9 cellular contexts compared by ENCODE assay signal in the genomic region with DNA sequence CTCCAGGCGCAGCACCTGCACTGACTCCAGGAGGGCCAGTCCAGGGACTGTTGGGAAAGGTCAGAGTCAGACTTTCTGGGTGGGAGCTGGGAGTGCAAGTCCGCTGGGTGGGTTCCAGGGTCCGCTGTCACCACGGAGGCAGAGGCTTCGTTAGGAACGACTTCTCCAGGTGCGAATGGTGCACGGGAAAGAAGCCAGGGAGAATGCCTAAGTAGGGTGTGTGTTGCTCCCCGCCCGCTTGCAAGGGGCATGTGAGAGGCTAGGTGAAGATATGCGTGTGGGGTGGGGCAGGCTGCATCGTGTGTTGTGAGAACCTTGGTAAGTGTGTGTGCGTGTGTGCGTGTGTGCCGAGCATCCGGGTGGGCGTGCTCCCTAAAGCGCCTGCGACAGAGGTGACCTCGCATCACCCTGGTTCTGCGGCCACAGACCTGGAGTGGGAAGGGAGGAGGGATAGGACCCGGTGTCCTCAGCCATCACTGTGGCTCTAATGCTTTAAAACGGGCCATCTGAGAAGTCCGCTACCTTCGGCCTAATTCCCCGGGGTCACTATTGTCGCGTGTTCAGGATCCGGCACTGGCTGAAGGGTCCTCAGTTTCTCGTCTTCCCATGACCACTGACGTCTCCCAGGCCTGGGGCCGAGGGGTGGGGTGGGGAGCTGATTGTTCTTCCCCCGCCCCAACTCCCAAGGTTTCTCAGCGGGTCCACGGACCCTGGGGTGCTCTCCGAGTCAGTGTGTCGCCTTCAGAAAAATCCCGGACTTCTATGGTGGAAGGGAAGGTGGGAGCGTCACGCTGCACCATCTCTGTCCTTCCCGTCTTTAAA. TPM values are rescaled to one million over a fixed set of nuclear protein-coding genes. Genes with fewer than 3 reads are reported as not detected.
DNase-seq lines count a peak whose midpoint lies in the region; ATAC-seq and TF ChIP-seq lines count a peak whose summit lies in the region.
"Had no signal": no experiment of that assay in that cellular context is flagged by ENCODE, and none has a peak within 500 bp of the region (broad histone marks: within the 10 kb centered on the region; RNA-seq: fewer than 3 reads in every experiment).

No MANE protein-coding gene starts in this region.

- no peak for TF ChIP-seq CTCF in Loucy (conservative IDR thresholded peaks at IDR 0.05; ENCODE audit: low read length)
- TF ChIP-seq CTCF in mammary epithelial cell (conservative IDR thresholded peaks at IDR 0.05 in 1 of 2, IDR thresholded peaks at IDR 0.05 in 1 of 2; ENCODE audit: extremely low read depth in 1 of 2, insufficient read depth in 1 of 2, low read depth in 1 of 2, low read length in 2 of 2), result no peak
- no peak for TF ChIP-seq CTCF in neural progenitor cell (IDR thresholded peaks at IDR 0.05)
- TF ChIP-seq CTCF in sigmoid colon (IDR thresholded peaks at IDR 0.05), result no peak

- ATAC-seq in HG03196 (IDR thresholded peaks at IDR 0.05; ENCODE audit: unreplicated experiment), result no peak

- peak overlapping the region; percentile 80 for H3K4me3 Mint-ChIP-seq in neural progenitor cell

- H3K4me3 ChIP-seq in Loucy (ENCODE audit: low read length, poor library complexity, severe bottlenecking), result no peak overlapping the region
- no peak overlapping the region for H3K4me3 ChIP-seq in mammary epithelial cell (replicated peaks in 1 of 3; ENCODE audit: insufficient read depth in 1 of 3, low read depth in 2 of 3, low read length in 3 of 3)
- peak overlapping the region; percentile 34 for H3K4me3 ChIP-seq in neural progenitor cell
- H3K4me3 ChIP-seq in sigmoid colon, result peak overlapping the region in 1 of 4 donors; percentile 31

- H3K27ac ChIP-seq in mammary epithelial cell (ENCODE audit: insufficient read depth, low read depth, low read length) (no peak overlapping the region), neural progenitor cell (no peak overlapping the region), sigmoid colon (no peak overlapping the region)
- H3K27ac ChIP-seq: cardiac muscle cell had no signal

- H3K79me2 ChIP-seq in Loucy (ENCODE audit: insufficient read depth, low read length), result no peaks in the 10 kb centered on the region
- H3K79me2 ChIP-seq in mammary epithelial cell (ENCODE audit: insufficient read depth, low read length), result no peaks in the 10 kb centered on the region
- no peaks in the 10 kb centered on the region for H3K79me2 ChIP-seq in neural progenitor cell (ENCODE audit: low read depth)

- no peaks in the 10 kb centered on the region for H3K36me3 Mint-ChIP-seq in neural progenitor cell

- H3K4me1 Mint-ChIP-seq in neural progenitor cell, result peaks cover 36% of the 10 kb centered on the region

- H3K27me3 ChIP-seq in Loucy (ENCODE audit: insufficient read depth, low read length, poor library complexity, severe bottlenecking) (peaks cover 10% of the 10 kb centered on the region), mammary epithelial cell (ENCODE audit: insufficient read depth, low read length) (peaks cover 54% of the 10 kb centered on the region), neural progenitor cell (peaks cover 100% of the 10 kb centered on the region), sigmoid colon (peaks cover 65 to 98% (median 91%) of the 10 kb centered on the region in 3 donors)

- dilution Hi-C loops in mammary epithelial cell (cut with HindIII; ENCODE audit: low sequenced_read_pairs), result no loop called here

- no peaks in the 10 kb centered on the region for H3K36me3 ChIP-seq in ES-I3 (ENCODE audit: insufficient read depth, low read length)
- no peaks in the 10 kb centered on the region for H3K36me3 ChIP-seq in Loucy (ENCODE audit: insufficient read depth, low read length)
- no peaks in the 10 kb centered on the region for H3K36me3 ChIP-seq in mammary epithelial cell (ENCODE audit: insufficient read depth, low read length)
- no peaks in the 10 kb centered on the region for H3K36me3 ChIP-seq in neural progenitor cell
- H3K36me3 ChIP-seq in sigmoid colon, result no peaks in the 10 kb centered on the region
- H3K36me3 ChIP-seq: cardiac muscle cell had no signal

- no peak for TF ChIP-seq POLR2A in sigmoid colon (IDR thresholded peaks at IDR 0.05)

- peaks cover 84% of the 10 kb centered on the region for H3K27me3 Mint-ChIP-seq in neural progenitor cell (ENCODE audit: insufficient read depth, low read depth)

- H3K9ac ChIP-seq in ES-I3 (ENCODE audit: low read depth, low read length), result peak overlapping the region; percentile 17; the same call in 1 of the 2 replicates
- no peak overlapping the region for H3K9ac ChIP-seq in Loucy (ENCODE audit: low read depth, low read length, poor library complexity, severe bottlenecking)
- H3K9ac ChIP-seq in mammary epithelial cell (ENCODE audit: insufficient read depth, low read length), result no peak overlapping the region
- no peak overlapping the region for H3K9ac ChIP-seq in neural progenitor cell

- DNase-seq in mammary epithelial cell, result no peak
- DNase-seq in neural progenitor cell (ENCODE audit: low spot score), result no peak
- no peak for DNase-seq in ecto neural progenitor cell (ENCODE audit: low spot score)
- no peak for DNase-seq in sigmoid colon
- no peak for DNase-seq in NCI-H2107 (lab: John Stamatoyannopoulos, UW)

- intact Hi-C loops in mammary epithelial cell (cut with micrococcal nuclease), result no loop called here
- intact Hi-C loops in sigmoid colon (cut with DNase I), result no loop called here

- H3K9me3 ChIP-seq in ES-I3 (ENCODE audit: control insufficient read depth, insufficient read depth, low read length) (no peaks in the 10 kb centered on the region), Loucy (ENCODE audit: insufficient read depth, low read depth, low read length) (no peaks in the 10 kb centered on the region), mammary epithelial cell (replicated peaks; ENCODE audit: insufficient read depth, low read length) (no peaks in the 10 kb centered on the region), neural progenitor cell (ENCODE audit: low read depth) (no peaks in the 10 kb centered on the region), sigmoid colon (no peaks in the 10 kb centered on the region)

- H3F3A ChIP-seq in Loucy (ENCODE audit: low read depth), result no peaks in the 10 kb centered on the region
- H3F3A ChIP-seq in neural progenitor cell (ENCODE audit: low read depth), result peaks cover 19% of the 10 kb centered on the region

- no peak overlapping the region for H2AFZ ChIP-seq in Loucy (ENCODE audit: low read length)
- no peak overlapping the region for H2AFZ ChIP-seq in mammary epithelial cell (ENCODE audit: low read depth, low read length)
- H2AFZ ChIP-seq in neural progenitor cell (replicated peaks), result no peak overlapping the region

- 12% methylated on average over 28 of the region's 41 CpGs for WGBS in mammary epithelial cell (ENCODE audit: low coverage, missing lambda C conversion rate)
- 4 to 6% methylated on average over 41 of the region's 41 CpGs for WGBS in sigmoid colon, 2 donors

- H3K4me2 ChIP-seq in Loucy (ENCODE audit: low read depth, low read length, poor library complexity, severe bottlenecking), result peak overlapping the region; percentile 96
- H3K4me2 ChIP-seq in mammary epithelial cell (ENCODE audit: insufficient read depth, low read depth, low read length), result peak overlapping the region; percentile 81
- peak overlapping the region; percentile 79 for H3K4me2 ChIP-seq in neural progenitor cell

- H3K27ac Mint-ChIP-seq in neural progenitor cell, result no peak overlapping the region

- CTCF ChIA-PET in mammary epithelial cell (lab: Charles Lee; ENCODE audit: low non-redundant PET), result no interaction called here

- H4K20me1 ChIP-seq in Loucy (ENCODE audit: insufficient read depth, low read length, poor library complexity, severe bottlenecking) (no peaks in the 10 kb centered on the region), mammary epithelial cell (ENCODE audit: insufficient read depth, low read length) (no peaks in the 10 kb centered on the region), neural progenitor cell (ENCODE audit: low read depth) (peaks cover 48% of the 10 kb centered on the region)

- no peak for TF ChIP-seq EP300 in sigmoid colon (IDR thresholded peaks at IDR 0.05)

- no peaks in the 10 kb centered on the region for H3K9me2 ChIP-seq in Loucy (replicated peaks; ENCODE audit: low read depth, low read length)

- H3K9me3 Mint-ChIP-seq in neural progenitor cell, result peaks cover 6% of the 10 kb centered on the region

- H3K4me1 ChIP-seq in ES-I3 (ENCODE audit: insufficient read depth, low read length) (no peaks in the 10 kb centered on the region), Loucy (ENCODE audit: insufficient read depth, low read length, poor library complexity, severe bottlenecking) (peaks cover 11% of the 10 kb centered on the region), mammary epithelial cell (ENCODE audit: insufficient read depth, low read length) (peaks cover 3% of the 10 kb centered on the region), neural progenitor cell (peaks cover 11% of the 10 kb centered on the region), sigmoid colon (peaks cover 0 to 39% (median 23%) of the 10 kb centered on the region in 4 donors)

- no TSS peak for BruUV-seq in mammary epithelial cell (replicated peaks; lab: Mats Ljungman, UMichigan)

- in situ Hi-C loops in mammary epithelial cell (cut with MboI; ENCODE audit: low sequenced_read_pairs in 2 of 2), result no loop called here

RNA-seq across cellular contexts. Expression of gene SLC32A1, which starts 6.1 kb away (rescaled TPM):
- total RNA-seq in mammary epithelial cell (not detected), neural progenitor cell (ENCODE audit: low replicate concordance) (0.04 and 0.37 TPM in 2 replicates), sigmoid colon (not detected)
- polyA plus RNA-seq in mammary epithelial cell (not detected), sigmoid colon (under 1 TPM in 1 of 3 donors, not detected in 2; 0.06 TPM)
- not detected for polyA minus RNA-seq in mammary epithelial cell
- total RNA-seq: cardiac muscle cell had no signal
- polyA plus RNA-seq: cardiac muscle cell had no signal

RNA-seq across cellular contexts. Expression of gene ACTR5, which starts 17.9 kb away (rescaled TPM):
- total RNA-seq in mammary epithelial cell (1 to 10 TPM; 6.5 to 6.8 TPM), neural progenitor cell (ENCODE audit: low replicate concordance) (9.2 and 14.9 TPM in 2 replicates), sigmoid colon (1 to 10 TPM; 6.4 to 10.0 (median 8.6) TPM)
- polyA plus RNA-seq in mammary epithelial cell (7.9 TPM), sigmoid colon (1 to 10 TPM; 1.8 to 5.6 (median 3.2) TPM)
- 3.0 TPM for polyA minus RNA-seq in mammary epithelial cell
